Comparison of ENCODE assay signal across 8 cellular contexts in genomic region chr6:42450314-42451145, GRCh38. TPM values are rescaled to one million over a fixed set of nuclear protein-coding genes. Genes with fewer than 3 reads are reported as not detected.
DNase-seq lines count a peak whose midpoint lies in the region; ATAC-seq and TF ChIP-seq lines count a peak whose summit lies in the region.

No MANE protein-coding gene starts in this region.

- H3K27ac ChIP-seq in C4-2B (peak overlapping the region; percentile 96), HUES64 (ENCODE audit: low read depth, low read length) (peak overlapping the region; percentile 87; the same call in 1 of the 2 replicates), gastroesophageal sphincter (peak overlapping the region; percentile 56 to 95 (median 89))

- WGBS in HUES64 = 3% methylated on average over 17 of the region's 21 CpGs
- 5 to 7% methylated on average over 11 to 12 of the region's 21 CpGs for WGBS in gastroesophageal sphincter (ENCODE audit: low coverage in 1 of 2), 2 donors

- peak overlapping the region; percentile 70 for H3K9ac ChIP-seq in HUES64 (ENCODE audit: low read depth, low read length)

- ATAC-seq in gastroesophageal sphincter = no peak
- no peak for ATAC-seq in GM19397 (IDR thresholded peaks at IDR 0.05; ENCODE audit: unreplicated experiment)
- ATAC-seq in GM18907 (IDR thresholded peaks at IDR 0.05; ENCODE audit: unreplicated experiment) = no peak

- H3K9me3 ChIP-seq in HUES64 (ENCODE audit: insufficient read depth, low read depth, low read length) = no peaks in the 10 kb centered on the region
- H3K9me3 ChIP-seq in gastroesophageal sphincter = no peaks in the 10 kb centered on the region

- TF ChIP-seq CTCF in C4-2B (conservative IDR thresholded peaks at IDR 0.05) (no peak), gastroesophageal sphincter (IDR thresholded peaks at IDR 0.05) (no peak), retinal pigment epithelial cell (conservative IDR thresholded peaks at IDR 0.05; ENCODE audit: low read depth, low read length) (no peak), GM13976 (IDR thresholded peaks at IDR 0.05; ENCODE audit: borderline replicate concordance, control extremely low read depth, extremely low read depth, insufficient read depth, missing control alignments) (no peak)

- no peaks in the 10 kb centered on the region for H3K36me3 ChIP-seq in HUES64 (ENCODE audit: insufficient read depth, low read length)
- H3K36me3 ChIP-seq in gastroesophageal sphincter = no peaks in the 10 kb centered on the region

- no peaks in the 10 kb centered on the region for H3K27me3 ChIP-seq in HUES64 (ENCODE audit: insufficient read depth, low read length)
- H3K27me3 ChIP-seq in gastroesophageal sphincter = no peaks in the 10 kb centered on the region

- in situ Hi-C loops in GM13976 (cut with MboI; ENCODE audit: low sequenced_read_pairs, unreplicated experiment) = no loop called here

- H3K4me1 ChIP-seq in HUES64 (ENCODE audit: insufficient read depth, low read length) (peaks cover 25% of the 10 kb centered on the region), gastroesophageal sphincter (peaks cover 0 to 53% (median 5%) of the 10 kb centered on the region in 3 donors)

- H3K4me3 ChIP-seq in HUES64 (ENCODE audit: low read length) (peak overlapping the region; percentile 92), gastroesophageal sphincter (peak overlapping the region; percentile 56 to 91), retinal pigment epithelial cell (ENCODE audit: low read length) (peak overlapping the region; percentile 83)

- peak; percentile 73 for DNase-seq in activated CD8-positive, alpha-beta memory T cell treated with anti-CD3 and anti-CD28 coated beads for 24 hours
- no peak for DNase-seq in retinal pigment epithelial cell (ENCODE audit: low read depth)
- DNase-seq in GM13976 (ENCODE audit: low spot score) = no peak

- no peak for TF ChIP-seq EP300 in gastroesophageal sphincter (IDR thresholded peaks at IDR 0.05)

- TF ChIP-seq POLR2A in gastroesophageal sphincter (IDR thresholded peaks at IDR 0.05) = no peak

RNA-seq across cellular contexts. Expression of gene TRERF1, which starts 1.2 kb away (rescaled TPM):
- 11.4 TPM for polyA plus RNA-seq in HUES64 (2013, experiment 1 of 2)
- 11.8 TPM for polyA plus RNA-seq in HUES64 (2013, experiment 2 of 2)
- 1 to 10 TPM; 3.2 to 7.4 (median 5.4) TPM for total RNA-seq in gastroesophageal sphincter
